ENCODE assay signal across 7 cellular contexts in genomic region chr13:36070504-36071192, GRCh38.
DNase-seq lines count a peak whose midpoint lies in the region; ATAC-seq and TF ChIP-seq lines count a peak whose summit lies in the region.
"Not testable (repeated sequence)": the region's sequence is repeated elsewhere in the genome, so short reads cannot be mapped to it uniquely, and the experiment has no call there.

No MANE protein-coding gene starts in this region.

- not testable (repeated sequence) for TF ChIP-seq CTCF in esophagus squamous epithelium (IDR thresholded peaks at IDR 0.05); gastroesophageal sphincter (IDR thresholded peaks at IDR 0.05); osteoblast (IDR thresholded peaks at IDR 0.05; ENCODE audit: extremely low read depth, low read depth, low read length); upper lobe of right lung (IDR thresholded peaks at IDR 0.05)

- DNase-seq in adipocyte (ENCODE audit: low read depth) (peak; percentile 70), left ventricle myocardium superior (peak; percentile 63)
- not testable (repeated sequence) for DNase-seq in esophagus squamous epithelium (lab: John Stamatoyannopoulos, UW); osteoblast (ENCODE audit: insufficient read length, low spot score, missing footprints); upper lobe of right lung

- peak overlapping the region; percentile 19 for H3K4me2 ChIP-seq in osteoblast (ENCODE audit: insufficient read depth, low read length)

- TF ChIP-seq EP300 in gastroesophageal sphincter (IDR thresholded peaks at IDR 0.05): not testable (repeated sequence)

- 71 to 74% methylated on average over 8 to 12 of the region's 12 CpGs for WGBS in esophagus squamous epithelium, 2 donors
- WGBS in gastroesophageal sphincter (ENCODE audit: low coverage in 1 of 2), 2 donors: 66 to 92% methylated on average over 4 to 8 of the region's 12 CpGs

- not testable (repeated sequence) for H3K9me3 ChIP-seq in adipocyte (ENCODE audit: control insufficient read depth, low read length); esophagus squamous epithelium; gastroesophageal sphincter; osteoblast (ENCODE audit: low read depth, low read length); skeletal muscle tissue (ENCODE audit: control insufficient read depth in 3 of 3, low read length in 3 of 3); upper lobe of right lung

- H3K4me1 ChIP-seq in adipocyte (ENCODE audit: control insufficient read depth, insufficient read depth, low read length): peaks cover 50% of the 10 kb centered on the region
- H3K4me1 ChIP-seq in esophagus squamous epithelium; osteoblast (ENCODE audit: insufficient read depth, low read length); upper lobe of right lung: not testable (repeated sequence)
- peaks cover 0 to 11% (median 0%) of the 10 kb centered on the region in 3 donors for H3K4me1 ChIP-seq in gastroesophageal sphincter
- H3K4me1 ChIP-seq in skeletal muscle tissue (ENCODE audit: control insufficient read depth in 3 of 3, insufficient read depth in 3 of 3, low read length in 3 of 3): peaks cover 0 to 10% (median 0%) of the 10 kb centered on the region in 3 donors

- H3K79me2 ChIP-seq in osteoblast (ENCODE audit: insufficient read depth, low read length): not testable (repeated sequence)

- intact Hi-C loops in esophagus squamous epithelium (cut with DNase I); left ventricle myocardium superior (cut with micrococcal nuclease); upper lobe of right lung (cut with DNase I): not testable (repeated sequence)

- not testable (repeated sequence) for H4K20me1 ChIP-seq in osteoblast (ENCODE audit: insufficient read depth, low read length)

- not testable (repeated sequence) for H3K27me3 ChIP-seq in adipocyte (replicated peaks; ENCODE audit: control insufficient read depth, insufficient read depth, low read length); esophagus squamous epithelium; gastroesophageal sphincter; osteoblast (ENCODE audit: insufficient read depth, low read length); skeletal muscle tissue (ENCODE audit: control insufficient read depth in 3 of 3, insufficient read depth in 3 of 3, low read length in 3 of 3); upper lobe of right lung

- not testable (repeated sequence) for H2AFZ ChIP-seq in osteoblast (ENCODE audit: low read length)

- not testable (repeated sequence) for H3K36me3 ChIP-seq in adipocyte (ENCODE audit: control insufficient read depth, insufficient read depth, low read length, severe bottlenecking); esophagus squamous epithelium; gastroesophageal sphincter; osteoblast (ENCODE audit: insufficient read depth, low read length); skeletal muscle tissue (ENCODE audit: control insufficient read depth in 3 of 3, insufficient read depth in 3 of 3, low read length in 3 of 3); upper lobe of right lung

- peak; percentile 63 for ATAC-seq in gastroesophageal sphincter
- peak; percentile 77 for ATAC-seq in left ventricle myocardium superior
- not testable (repeated sequence) for ATAC-seq in upper lobe of right lung

- H3K27ac ChIP-seq in esophagus squamous epithelium (peak overlapping the region in 3 of 4 donors; percentile 48 to 70 (median 63)), gastroesophageal sphincter (peak overlapping the region in 3 of 4 donors; percentile 63 to 72 (median 65)), osteoblast (ENCODE audit: low read depth, low read length) (peak overlapping the region; percentile 17), skeletal muscle tissue (ENCODE audit: low read depth, low read length) (peak overlapping the region; percentile 62), upper lobe of right lung (peak overlapping the region; percentile 18)

- H3K9ac ChIP-seq in adipocyte (ENCODE audit: low read length): peak overlapping the region; percentile 82
- not testable (repeated sequence) for H3K9ac ChIP-seq in skeletal muscle tissue (ENCODE audit: low read depth in 1 of 3, low read length in 3 of 3)

- not testable (repeated sequence) for TF ChIP-seq POLR2A in esophagus squamous epithelium (IDR thresholded peaks at IDR 0.05); gastroesophageal sphincter (IDR thresholded peaks at IDR 0.05)

- peak overlapping the region; percentile 74 for H3K4me3 ChIP-seq in adipocyte (ENCODE audit: low read length)
- not testable (repeated sequence) for H3K4me3 ChIP-seq in esophagus squamous epithelium; gastroesophageal sphincter; osteoblast (ENCODE audit: insufficient read depth, low read length); skeletal muscle tissue (ENCODE audit: low read length in 3 of 3); upper lobe of right lung
